1 cellular context compared by ENCODE assay signal in genomic region chr13:101454767-101455166, GRCh38.
TF ChIP-seq lines count a peak whose summit lies in the region.

No MANE protein-coding gene starts in this region.

TF ChIP-seq in HCT116, 20 proteins besides CTCF, POLR2A, EP300 and RAD21:
- TF ChIP-seq YY1 (IDR thresholded peaks at IDR 0.05; ENCODE audit: extremely low read depth, insufficient replicate concordance, low read depth, low read length) (no peak), SP1 (IDR thresholded peaks at IDR 0.05; ENCODE audit: low read depth) (no peak)
- TF ChIP-seq, protein P1, sequence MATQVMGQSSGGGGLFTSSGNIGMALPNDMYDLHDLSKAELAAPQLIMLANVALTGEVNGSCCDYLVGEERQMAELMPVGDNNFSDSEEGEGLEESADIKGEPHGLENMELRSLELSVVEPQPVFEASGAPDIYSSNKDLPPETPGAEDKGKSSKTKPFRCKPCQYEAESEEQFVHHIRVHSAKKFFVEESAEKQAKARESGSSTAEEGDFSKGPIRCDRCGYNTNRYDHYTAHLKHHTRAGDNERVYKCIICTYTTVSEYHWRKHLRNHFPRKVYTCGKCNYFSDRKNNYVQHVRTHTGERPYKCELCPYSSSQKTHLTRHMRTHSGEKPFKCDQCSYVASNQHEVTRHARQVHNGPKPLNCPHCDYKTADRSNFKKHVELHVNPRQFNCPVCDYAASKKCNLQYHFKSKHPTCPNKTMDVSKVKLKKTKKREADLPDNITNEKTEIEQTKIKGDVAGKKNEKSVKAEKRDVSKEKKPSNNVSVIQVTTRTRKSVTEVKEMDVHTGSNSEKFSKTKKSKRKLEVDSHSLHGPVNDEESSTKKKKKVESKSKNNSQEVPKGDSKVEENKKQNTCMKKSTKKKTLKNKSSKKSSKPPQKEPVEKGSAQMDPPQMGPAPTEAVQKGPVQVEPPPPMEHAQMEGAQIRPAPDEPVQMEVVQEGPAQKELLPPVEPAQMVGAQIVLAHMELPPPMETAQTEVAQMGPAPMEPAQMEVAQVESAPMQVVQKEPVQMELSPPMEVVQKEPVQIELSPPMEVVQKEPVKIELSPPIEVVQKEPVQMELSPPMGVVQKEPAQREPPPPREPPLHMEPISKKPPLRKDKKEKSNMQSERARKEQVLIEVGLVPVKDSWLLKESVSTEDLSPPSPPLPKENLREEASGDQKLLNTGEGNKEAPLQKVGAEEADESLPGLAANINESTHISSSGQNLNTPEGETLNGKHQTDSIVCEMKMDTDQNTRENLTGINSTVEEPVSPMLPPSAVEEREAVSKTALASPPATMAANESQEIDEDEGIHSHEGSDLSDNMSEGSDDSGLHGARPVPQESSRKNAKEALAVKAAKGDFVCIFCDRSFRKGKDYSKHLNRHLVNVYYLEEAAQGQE (IDR thresholded peaks at IDR 0.05; ENCODE audit: low read depth), result no peak
